8 cellular contexts compared by ENCODE assay signal in the genomic region with DNA sequence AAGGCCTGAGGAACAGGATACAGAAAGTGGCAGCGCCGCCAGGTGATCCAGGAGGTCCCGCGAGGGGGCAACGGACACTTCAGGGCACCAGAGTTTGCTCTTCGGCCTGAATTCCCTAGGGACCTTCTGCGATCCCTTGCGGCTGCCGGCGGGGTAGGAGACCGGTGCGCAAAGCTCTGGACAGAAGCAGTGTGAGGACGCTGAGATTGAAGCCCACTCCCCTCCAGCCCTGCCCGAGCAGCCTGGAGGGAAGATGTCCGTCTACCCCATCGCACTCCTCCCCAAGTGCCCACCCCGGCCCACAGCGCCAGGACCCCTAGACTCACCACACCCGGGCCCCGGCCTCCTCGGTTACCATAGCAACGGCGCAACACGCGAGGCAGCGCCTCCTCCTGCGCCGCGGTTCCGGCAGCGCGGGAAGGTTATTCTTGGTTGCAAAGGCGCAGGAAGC. TPM values are rescaled to one million over a fixed set of nuclear protein-coding genes. Genes with fewer than 3 reads are reported as not detected.
DNase-seq lines count a peak whose midpoint lies in the region; ATAC-seq and TF ChIP-seq lines count a peak whose summit lies in the region.

A gene with protein sequence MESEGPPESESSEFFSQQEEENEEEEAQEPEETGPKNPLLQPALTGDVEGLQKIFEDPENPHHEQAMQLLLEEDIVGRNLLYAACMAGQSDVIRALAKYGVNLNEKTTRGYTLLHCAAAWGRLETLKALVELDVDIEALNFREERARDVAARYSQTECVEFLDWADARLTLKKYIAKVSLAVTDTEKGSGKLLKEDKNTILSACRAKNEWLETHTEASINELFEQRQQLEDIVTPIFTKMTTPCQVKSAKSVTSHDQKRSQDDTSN (minus strand): TSS at position 361 of the 451 bp plus-strand sequence. CDS start 10,433 bp downstream, outside the sequence.

- H3K36me3 ChIP-seq in WERI-Rb-1, result no peaks in the 10 kb centered on the region

- H3K27ac Mint-ChIP-seq in activated CD4-positive, alpha-beta T cell treated with anti-CD3 and anti-CD28 coated beads, Interleukin-2, amount 10 ng/mL, durations not matched to agents 7 days and 5 days, result no peak within 1 kb of the TSS
- peak within 1 kb of the TSS in 1 of 10 donors; percentile 14 for H3K27ac Mint-ChIP-seq in naive thymus-derived CD8-positive, alpha-beta T cell
- no peak within 1 kb of the TSS for H3K27ac Mint-ChIP-seq in activated T-helper 1 cell treated with anti-CD3 and anti-CD28 coated beads, Interleukin-12 subunit alpha, Interleukin-12 subunit beta, Interleukin-2, Interleukin-4 antibody, amounts not matched to agents 30 ng/mL and 10 ng/mL and 1 ng/mL, durations not matched to agents 14 hours and 24 hours and 36 hours

- CTCF ChIA-PET in activated CD4-positive, alpha-beta T cell treated with anti-CD3 and anti-CD28 coated beads, Interleukin-2, amount 10 ng/mL, durations not matched to agents 7 days and 5 days (lab: Charles Lee), result no interaction called here

- peak within 1 kb of the TSS; percentile 38 for H3K27ac ChIP-seq in WERI-Rb-1

- no peaks in the 10 kb centered on the region for H3K9me3 ChIP-seq in WERI-Rb-1 (ENCODE audit: severe bottlenecking)

- peaks cover 15% of the 10 kb centered on the region for H3K4me1 Mint-ChIP-seq in activated CD4-positive, alpha-beta T cell treated with anti-CD3 and anti-CD28 coated beads, Interleukin-2, amount 10 ng/mL, durations not matched to agents 7 days and 5 days
- H3K4me1 Mint-ChIP-seq in naive thymus-derived CD8-positive, alpha-beta T cell, result peaks cover 5 to 15% (median 9%) of the 10 kb centered on the region in 4 donors
- H3K4me1 Mint-ChIP-seq in activated T-helper 1 cell treated with anti-CD3 and anti-CD28 coated beads, Interleukin-12 subunit alpha, Interleukin-12 subunit beta, Interleukin-2, Interleukin-4 antibody, amounts not matched to agents 30 ng/mL and 10 ng/mL and 1 ng/mL, durations not matched to agents 14 hours and 24 hours and 36 hours (ENCODE audit: low read depth), result no peaks in the 10 kb centered on the region

- H3K9me3 Mint-ChIP-seq in activated CD4-positive, alpha-beta T cell treated with anti-CD3 and anti-CD28 coated beads, Interleukin-2, amount 10 ng/mL, durations not matched to agents 7 days and 5 days, result no peaks in the 10 kb centered on the region
- H3K9me3 Mint-ChIP-seq in naive thymus-derived CD8-positive, alpha-beta T cell, result no peaks in the 10 kb centered on the region
- H3K9me3 Mint-ChIP-seq in activated T-helper 1 cell treated with anti-CD3 and anti-CD28 coated beads, Interleukin-12 subunit alpha, Interleukin-12 subunit beta, Interleukin-2, Interleukin-4 antibody, amounts not matched to agents 30 ng/mL and 10 ng/mL and 1 ng/mL, durations not matched to agents 14 hours and 24 hours and 36 hours, result no peaks in the 10 kb centered on the region

- ATAC-seq in naive thymus-derived CD8-positive, alpha-beta T cell, result peak in 1 of 2 donors; percentile 10
- no peak for ATAC-seq in GM21723 (IDR thresholded peaks at IDR 0.05; ENCODE audit: unreplicated experiment)
- no peak for ATAC-seq in HG03139 (IDR thresholded peaks at IDR 0.05; ENCODE audit: unreplicated experiment)

- POLR2A ChIA-PET in activated CD4-positive, alpha-beta T cell treated with anti-CD3 and anti-CD28 coated beads, Interleukin-2, amount 10 ng/mL, durations not matched to agents 7 days and 5 days (lab: Charles Lee), result no interaction called here
- POLR2A ChIA-PET in naive thymus-derived CD8-positive, alpha-beta T cell (lab: Charles Lee), result no interaction called here

- peak within 1 kb of the TSS; percentile 51 for H3K4me3 Mint-ChIP-seq in activated CD4-positive, alpha-beta T cell treated with anti-CD3 and anti-CD28 coated beads, Interleukin-2, amount 10 ng/mL, durations not matched to agents 7 days and 5 days
- H3K4me3 Mint-ChIP-seq in naive thymus-derived CD8-positive, alpha-beta T cell, result peak within 1 kb of the TSS in 9 of 10 donors; percentile 22 to 82 (median 70)
- no peak within 1 kb of the TSS for H3K4me3 Mint-ChIP-seq in activated T-helper 1 cell treated with anti-CD3 and anti-CD28 coated beads, Interleukin-12 subunit alpha, Interleukin-12 subunit beta, Interleukin-2, Interleukin-4 antibody, amounts not matched to agents 30 ng/mL and 10 ng/mL and 1 ng/mL, durations not matched to agents 14 hours and 24 hours and 36 hours

- H3K4me3 ChIP-seq in WERI-Rb-1 (ENCODE audit: low read depth, low read length), result peak within 1 kb of the TSS; percentile 69

- peaks cover 28% of the 10 kb centered on the region for H3K27me3 Mint-ChIP-seq in activated CD4-positive, alpha-beta T cell treated with anti-CD3 and anti-CD28 coated beads, Interleukin-2, amount 10 ng/mL, durations not matched to agents 7 days and 5 days
- peaks cover 26 to 37% (median 28%) of the 10 kb centered on the region in 5 donors for H3K27me3 Mint-ChIP-seq in naive thymus-derived CD8-positive, alpha-beta T cell
- peaks cover 10% of the 10 kb centered on the region for H3K27me3 Mint-ChIP-seq in activated T-helper 1 cell treated with anti-CD3 and anti-CD28 coated beads, Interleukin-12 subunit alpha, Interleukin-12 subunit beta, Interleukin-2, Interleukin-4 antibody, amounts not matched to agents 30 ng/mL and 10 ng/mL and 1 ng/mL, durations not matched to agents 14 hours and 24 hours and 36 hours (ENCODE audit: insufficient read depth)

- H3K27me3 ChIP-seq in WERI-Rb-1 (ENCODE audit: insufficient read depth, low read depth, severe bottlenecking), result no peaks in the 10 kb centered on the region

- no peaks in the 10 kb centered on the region for H3K36me3 Mint-ChIP-seq in activated CD4-positive, alpha-beta T cell treated with anti-CD3 and anti-CD28 coated beads, Interleukin-2, amount 10 ng/mL, durations not matched to agents 7 days and 5 days (ENCODE audit: low read depth)
- peaks cover 0 to 4% (median 2%) of the 10 kb centered on the region in 3 donors for H3K36me3 Mint-ChIP-seq in naive thymus-derived CD8-positive, alpha-beta T cell
- H3K36me3 Mint-ChIP-seq in activated T-helper 1 cell treated with anti-CD3 and anti-CD28 coated beads, Interleukin-12 subunit alpha, Interleukin-12 subunit beta, Interleukin-2, Interleukin-4 antibody, amounts not matched to agents 30 ng/mL and 10 ng/mL and 1 ng/mL, durations not matched to agents 14 hours and 24 hours and 36 hours (ENCODE audit: low read depth), result no peaks in the 10 kb centered on the region

- peak; percentile 21; the same call in 1 of the 2 replicates for TF ChIP-seq CTCF in WERI-Rb-1 (IDR thresholded peaks at IDR 0.05; ENCODE audit: low read depth, low read length)

- intact Hi-C loops in activated T-helper 1 cell treated with anti-CD3 and anti-CD28 coated beads, Interleukin-12 subunit alpha, Interleukin-12 subunit beta, Interleukin-2, Interleukin-4 antibody, amounts not matched to agents 30 ng/mL and 10 ng/mL and 1 ng/mL, durations not matched to agents 14 hours and 24 hours and 36 hours (cut with micrococcal nuclease), result no loop called here

- DNase-seq in activated CD4-positive, alpha-beta T cell treated with anti-CD3 and anti-CD28 coated beads, Interleukin-2, amount 10 ng/mL, durations not matched to agents 7 days and 5 days, result peak; percentile 31
- DNase-seq in activated CD4-positive, alpha-beta T cell treated with anti-CD3 and anti-CD28 coated beads for 4 hours, result no peak
- DNase-seq in WERI-Rb-1 (peak; percentile 84), fibroblast of gingiva (ENCODE audit: low read depth) (peak; percentile 30)
- peak in 5 of 10 donors; percentile 10 to 34 (median 28) for DNase-seq in naive thymus-derived CD8-positive, alpha-beta T cell
- DNase-seq in activated T-helper 1 cell treated with anti-CD3 and anti-CD28 coated beads, Interleukin-12 subunit alpha, Interleukin-12 subunit beta, Interleukin-2, Interleukin-4 antibody, amounts not matched to agents 30 ng/mL and 10 ng/mL and 1 ng/mL, durations not matched to agents 14 hours and 24 hours and 36 hours (ENCODE audit: low spot score), result no peak

RNA-seq across cellular contexts. Expression of the gene that starts here (rescaled TPM):
- total RNA-seq in activated CD4-positive, alpha-beta T cell treated with anti-CD3 and anti-CD28 coated beads, Interleukin-2, amount 10 ng/mL, durations not matched to agents 7 days and 5 days, result not detected
- not detected for total RNA-seq in naive thymus-derived CD8-positive, alpha-beta T cell
- not detected for polyA plus RNA-seq in naive thymus-derived CD8-positive, alpha-beta T cell
- not detected in 2 replicates for total RNA-seq in activated T-helper 1 cell treated with anti-CD3 and anti-CD28 coated beads, Interleukin-12 subunit alpha, Interleukin-12 subunit beta, Interleukin-2, Interleukin-4 antibody, amounts not matched to agents 30 ng/mL and 10 ng/mL and 1 ng/mL, durations not matched to agents 14 hours and 24 hours and 36 hours

Comparison
In these comparisons a context has a peak if more than half of its experiments do, and no peak if none do; other contexts are left out.
1. Peak in DNase-seq in activated CD4-positive, alpha-beta T cell treated with anti-CD3 and anti-CD28 coated beads, Interleukin-2, amount 10 ng/mL, durations not matched to agents 7 days and 5 days; RNA of the gene not detected or under 1 TPM.
2. DNase-seq: peak in WERI-Rb-1 (single experiment) and fibroblast of gingiva (single experiment); none in activated CD4-positive, alpha-beta T cell treated with anti-CD3 and anti-CD28 coated beads for 4 hours (0 of 2) and activated T-helper 1 cell treated with anti-CD3 and anti-CD28 coated beads, Interleukin-12 subunit alpha, Interleukin-12 subunit beta, Interleukin-2, Interleukin-4 antibody, amounts not matched to agents 30 ng/mL and 10 ng/mL and 1 ng/mL, durations not matched to agents 14 hours and 24 hours and 36 hours (single experiment).